In genomic region chr4:15649914-15650545, GRCh38 we compare ENCODE assay signal across 8 cellular contexts. TPM values are rescaled to one million over a fixed set of nuclear protein-coding genes. Genes with fewer than 3 reads are reported as not detected.
A peak's percentile ranks its signal among the peaks of the same experiment; 100 is the strongest.
DNase-seq lines count a peak whose midpoint lies in the region; ATAC-seq and TF ChIP-seq lines count a peak whose summit lies in the region.

No MANE protein-coding gene starts in this region.

- no peaks in the 10 kb centered on the region for H3K27me3 ChIP-seq in BE2C
- no peaks in the 10 kb centered on the region for H3K27me3 ChIP-seq in thoracic aorta (replicated peaks; ENCODE audit: insufficient read depth)

- peak; percentile 57 for DNase-seq in BE2C
- peak; percentile 75 for DNase-seq in NCI-H748 (lab: John Stamatoyannopoulos, UW; ENCODE audit: unreplicated experiment)
- peak; percentile 77 for DNase-seq in activated CD8-positive, alpha-beta T cell treated with anti-CD3 and anti-CD28 coated beads for 36 hours
- DNase-seq in epidermal melanocyte (ENCODE audit: insufficient read length, low spot score), result peak; percentile 48
- peak; percentile 48 for DNase-seq in natural killer cell
- no peak for DNase-seq in thoracic aorta (ENCODE audit: low spot score)

- CTCF ChIA-PET in activated CD8-positive, alpha-beta T cell treated with anti-CD3 and anti-CD28 coated beads for 36 hours (lab: Charles Lee), result interaction anchor here (0.6 to 1.1 kb wide), 13 partner anchors 9 to 413 kb away, joined by 3 to 5 read pairs (median 3); no protein-coding TSS in a partner anchor

- H3K36me3 Mint-ChIP-seq in activated CD8-positive, alpha-beta T cell treated with anti-CD3 and anti-CD28 coated beads for 36 hours (ENCODE audit: low read depth), result peaks cover 5% of the 10 kb centered on the region
- H3K36me3 Mint-ChIP-seq in natural killer cell, result no peaks in the 10 kb centered on the region

- intact Hi-C loops in activated CD8-positive, alpha-beta T cell treated with anti-CD3 and anti-CD28 coated beads for 36 hours (cut with micrococcal nuclease), result loop anchor here (5.0 kb wide), 1 partner anchor 418 kb away; no protein-coding TSS in a partner anchor
- intact Hi-C loops in natural killer cell (cut with micrococcal nuclease), result loop anchor here (2.0 to 10.0 kb wide), 3 partner anchors 175 to 417 kb away; partner anchors contain the start of gene FGFBP2

- H3K4me1 Mint-ChIP-seq in activated CD8-positive, alpha-beta T cell treated with anti-CD3 and anti-CD28 coated beads for 36 hours (ENCODE audit: low read depth), result peaks cover 59% of the 10 kb centered on the region
- peaks cover 56 to 68% of the 10 kb centered on the region in 2 donors for H3K4me1 Mint-ChIP-seq in natural killer cell

- H3K27ac ChIP-seq in thoracic aorta, result peak overlapping the region in 1 of 2 donors; percentile 98

- POLR2A ChIA-PET in activated CD8-positive, alpha-beta T cell treated with anti-CD3 and anti-CD28 coated beads for 36 hours (lab: Charles Lee), result interaction anchor here (0.6 kb wide), 1 partner anchor 249 kb away, joined by 3 read pairs; no protein-coding TSS in a partner anchor

- H3K4me3 ChIP-seq in BE2C (ENCODE audit: low read depth, low read length) (no peak overlapping the region), thoracic aorta (peak overlapping the region; percentile 21)

- no peaks in the 10 kb centered on the region for H3K27me3 Mint-ChIP-seq in activated CD8-positive, alpha-beta T cell treated with anti-CD3 and anti-CD28 coated beads for 36 hours
- H3K27me3 Mint-ChIP-seq in natural killer cell (ENCODE audit: low read depth in 2 of 2), result no peaks in the 10 kb centered on the region

- ATAC-seq in GM18907 (IDR thresholded peaks at IDR 0.05; ENCODE audit: unreplicated experiment) (peak; percentile 45), HG03460 (IDR thresholded peaks at IDR 0.05; ENCODE audit: unreplicated experiment) (peak; percentile 46), natural killer cell (peak; percentile 79 to 90 (median 80)), thoracic aorta (ENCODE audit: insufficient number of reproducible peaks, low FRiP score, low read depth) (peak; percentile 64)
- peak; percentile 81 for ATAC-seq in activated CD8-positive, alpha-beta T cell treated with anti-CD3 and anti-CD28 coated beads for 36 hours

- H3K27ac Mint-ChIP-seq in activated CD8-positive, alpha-beta T cell treated with anti-CD3 and anti-CD28 coated beads for 36 hours, result peak overlapping the region; percentile 85
- peak overlapping the region; percentile 94 to 96 for H3K27ac Mint-ChIP-seq in natural killer cell

- peak overlapping the region; percentile 50 for H3K4me3 Mint-ChIP-seq in activated CD8-positive, alpha-beta T cell treated with anti-CD3 and anti-CD28 coated beads for 36 hours
- peak overlapping the region; percentile 70 for H3K4me3 Mint-ChIP-seq in natural killer cell

- no peaks in the 10 kb centered on the region for H3K9me3 Mint-ChIP-seq in activated CD8-positive, alpha-beta T cell treated with anti-CD3 and anti-CD28 coated beads for 36 hours
- no peaks in the 10 kb centered on the region for H3K9me3 Mint-ChIP-seq in natural killer cell

- peaks cover 3% of the 10 kb centered on the region for H3K4me1 ChIP-seq in BE2C
- H3K4me1 ChIP-seq in thoracic aorta (ENCODE audit: control insufficient read depth in 1 of 2, low read depth in 2 of 2), result peaks cover 52 to 66% of the 10 kb centered on the region in 2 donors

- TF ChIP-seq CTCF in BE2C (IDR thresholded peaks at IDR 0.05; ENCODE audit: low read depth, low read length), result peak; percentile 87
- peak; percentile 72 for TF ChIP-seq CTCF in activated CD8-positive, alpha-beta T cell treated with anti-CD3 and anti-CD28 coated beads for 36 hours (IDR thresholded peaks at IDR 0.05)
- TF ChIP-seq CTCF in natural killer cell (IDR thresholded peaks at IDR 0.05), result peak; percentile 73
- peak; percentile 65 for TF ChIP-seq CTCF in thoracic aorta (IDR thresholded peaks at IDR 0.05)

- no peaks in the 10 kb centered on the region for H3K36me3 ChIP-seq in BE2C
- no peaks in the 10 kb centered on the region for H3K36me3 ChIP-seq in thoracic aorta

- H3K9me3 ChIP-seq in BE2C (no peaks in the 10 kb centered on the region), thoracic aorta (no peaks in the 10 kb centered on the region)

RNA-seq across cellular contexts. Expression of gene FBXL5, which starts 5.1 kb away (rescaled TPM):
- 16.9 TPM for polyA plus RNA-seq in BE2C (2012; ENCODE audit: insufficient read depth, insufficient read length, low read depth)
- total RNA-seq in activated CD8-positive, alpha-beta T cell treated with anti-CD3 and anti-CD28 coated beads for 36 hours, result 10 to 100 TPM; 27.5 to 32.2 TPM
- total RNA-seq in natural killer cell, result 100 to 1,000 TPM in 1 of 3 donors, 10 to 100 TPM in 2; 80.2 to 111 (median 92.8) TPM
- 100 to 1,000 TPM; 136 to 147 TPM for total RNA-seq in thoracic aorta

RNA-seq across cellular contexts. Expression of gene FAM200B, which starts 31.6 kb away (rescaled TPM):
- 31.5 TPM for polyA plus RNA-seq in BE2C (2012; ENCODE audit: insufficient read depth, insufficient read length, low read depth)
- 10 to 100 TPM in 1 of 2 experiments, 1 to 10 TPM in 1; 8.9 to 11.1 TPM for total RNA-seq in activated CD8-positive, alpha-beta T cell treated with anti-CD3 and anti-CD28 coated beads for 36 hours
- total RNA-seq in natural killer cell (10 to 100 TPM; 14.3 to 15.6 (median 14.5) TPM), thoracic aorta (10 to 100 TPM; 27.8 to 35.2 TPM)

RNA-seq across cellular contexts. Expression of gene BST1, which starts 52.8 kb away (rescaled TPM):
- not detected for polyA plus RNA-seq in BE2C (2012; ENCODE audit: insufficient read depth, insufficient read length, low read depth)
- under 1 TPM; 0.20 to 0.65 TPM for total RNA-seq in activated CD8-positive, alpha-beta T cell treated with anti-CD3 and anti-CD28 coated beads for 36 hours
- total RNA-seq in natural killer cell (1 to 10 TPM; 1.8 to 6.4 (median 2.2) TPM), thoracic aorta (10 to 100 TPM in 1 of 2 donors, 1 to 10 TPM in 1; 9.2 to 15.7 TPM)
